In genomic region chr1:190098107-190098506, GRCh38 we compare ENCODE assay signal across 1 cellular context.
A peak's percentile ranks its signal among the peaks of the same experiment; 100 is the strongest.
TF ChIP-seq lines count a peak whose summit lies in the region.

No MANE protein-coding gene starts in this region.

TF ChIP-seq in HepG2, 621 proteins besides CTCF, POLR2A, EP300 and RAD21 (continued from another document):
- peak; percentile 70 for TF ChIP-seq ARID5B (CRISPR knock-in tag; IDR thresholded peaks at IDR 0.05)
- TF ChIP-seq NR2C2 (CRISPR knock-in tag; IDR thresholded peaks at IDR 0.05; ENCODE audit: borderline replicate concordance): peak; percentile 88
- peak; percentile 45 for TF ChIP-seq NR2F6 (IDR thresholded peaks at IDR 0.05)
- 0 out of 2 replicates have a peak, but pooled peaks have one; percentile 12 for TF ChIP-seq NR2F6 (CRISPR knock-in tag; IDR thresholded peaks at IDR 0.05)
- no peak for TF ChIP-seq ZNF704 (CRISPR knock-in tag; IDR thresholded peaks at IDR 0.05; ENCODE audit: borderline replicate concordance)
- no peak for TF ChIP-seq ZNF777 (CRISPR knock-in tag; IDR thresholded peaks at IDR 0.05)
- peak; percentile 42; the same call in 1 of the 2 replicates for TF ChIP-seq HMG20A (CRISPR knock-in tag; IDR thresholded peaks at IDR 0.05; ENCODE audit: borderline replicate concordance)
- peak; percentile 88 for TF ChIP-seq ONECUT2 (CRISPR knock-in tag; IDR thresholded peaks at IDR 0.05)
- no peak for TF ChIP-seq ZNF264 (CRISPR knock-in tag; IDR thresholded peaks at IDR 0.05)
- TF ChIP-seq GABPA (IDR thresholded peaks at IDR 0.05; ENCODE audit: low read depth, low read length): no peak
- peak; percentile 66 for TF ChIP-seq GABPA (CRISPR knock-in tag; IDR thresholded peaks at IDR 0.05; ENCODE audit: low read depth)
- no peak for TF ChIP-seq MLLT10 (CRISPR knock-in tag; IDR thresholded peaks at IDR 0.05)
- no peak for TF ChIP-seq ZNF335 (CRISPR knock-in tag; IDR thresholded peaks at IDR 0.05)
- no peak for TF ChIP-seq ATRX (CRISPR knock-in tag; IDR thresholded peaks at IDR 0.05; ENCODE audit: borderline replicate concordance)
- TF ChIP-seq HOXA5 (CRISPR knock-in tag; IDR thresholded peaks at IDR 0.05): no peak
- TF ChIP-seq MIER3 (CRISPR knock-in tag; IDR thresholded peaks at IDR 0.05; ENCODE audit: borderline replicate concordance): no peak
- no peak for TF ChIP-seq SMYD3 (CRISPR knock-in tag; IDR thresholded peaks at IDR 0.05)
- no peak for TF ChIP-seq ZNF501 (CRISPR knock-in tag; IDR thresholded peaks at IDR 0.05)
- TF ChIP-seq SOX6 (IDR thresholded peaks at IDR 0.05): no peak
- peak; percentile 49; the same call in 1 of the 2 replicates for TF ChIP-seq SOX6 (CRISPR knock-in tag; IDR thresholded peaks at IDR 0.05)
- TF ChIP-seq HNF4A (CRISPR knock-in tag; IDR thresholded peaks at IDR 0.05): peak; percentile 84
- TF ChIP-seq KLF16 (CRISPR knock-in tag; IDR thresholded peaks at IDR 0.05): 0 out of 4 replicates have a peak, but pooled peaks of 1 of the 2 experiments have one; percentile 26
- TF ChIP-seq ZNF644 (CRISPR knock-in tag; IDR thresholded peaks at IDR 0.05; ENCODE audit: low read depth): peak; percentile 71; the same call in 1 of the 2 replicates
- 0 out of 2 replicates have a peak, but pooled peaks have one; percentile 26 for TF ChIP-seq HDAC2 (CRISPR knock-in tag; IDR thresholded peaks at IDR 0.05)
- TF ChIP-seq ZNF232 (CRISPR knock-in tag; IDR thresholded peaks at IDR 0.05; ENCODE audit: borderline replicate concordance): no peak
- TF ChIP-seq U2AF1 (optimal IDR thresholded peaks at IDR 0.05; ENCODE audit: low read depth, low read length): no peak
- peak; percentile 79 for TF ChIP-seq GATAD2A (CRISPR knock-in tag; IDR thresholded peaks at IDR 0.05)
- TF ChIP-seq ISX (CRISPR knock-in tag; conservative IDR thresholded peaks at IDR 0.05): no peak
- no peak for TF ChIP-seq CHD4 (IDR thresholded peaks at IDR 0.05; ENCODE audit: borderline replicate concordance, low read length)
- TF ChIP-seq TBX3 (IDR thresholded peaks at IDR 0.05; ENCODE audit: borderline replicate concordance): no peak
- TF ChIP-seq PLRG1 (conservative IDR thresholded peaks at IDR 0.05): no peak
- TF ChIP-seq AGO2 (optimal IDR thresholded peaks at IDR 0.05; ENCODE audit: low read depth, low read length): no peak
- no peak for TF ChIP-seq ZNF703 (CRISPR knock-in tag; IDR thresholded peaks at IDR 0.05; ENCODE audit: borderline replicate concordance)
- TF ChIP-seq RARA (CRISPR knock-in tag; IDR thresholded peaks at IDR 0.05): 0 out of 2 replicates have a peak, but pooled peaks have one; percentile 28
- no peak for TF ChIP-seq MATR3 (CRISPR knock-in tag; IDR thresholded peaks at IDR 0.05)
- TF ChIP-seq REL (CRISPR knock-in tag; conservative IDR thresholded peaks at IDR 0.05): no peak
- peak; percentile 39; the same call in 1 of the 2 replicates for TF ChIP-seq HNF1A (IDR thresholded peaks at IDR 0.05; ENCODE audit: low read depth)
- no peak for TF ChIP-seq HNF1A (CRISPR knock-in tag; IDR thresholded peaks at IDR 0.05; ENCODE audit: borderline replicate concordance)
- no peak for TF ChIP-seq ZNF350 (CRISPR knock-in tag; IDR thresholded peaks at IDR 0.05; ENCODE audit: borderline replicate concordance, low read depth)
- no peak for TF ChIP-seq TCF12 (IDR thresholded peaks at IDR 0.05)
- 0 out of 2 replicates have a peak, but pooled peaks have one; percentile 38 for TF ChIP-seq TCF12 (CRISPR knock-in tag; IDR thresholded peaks at IDR 0.05)
- peak; percentile 48; the same call in 1 of the 2 replicates for TF ChIP-seq GABPB1 (CRISPR knock-in tag; IDR thresholded peaks at IDR 0.05)
- peak; percentile 54; the same call in 1 of the 2 replicates for TF ChIP-seq POGK (CRISPR knock-in tag; conservative IDR thresholded peaks at IDR 0.05)
- TF ChIP-seq HOMEZ (CRISPR knock-in tag; IDR thresholded peaks at IDR 0.05; ENCODE audit: low read depth): no peak
